In genomic region chr4:107050525-107051135, GRCh38 we compare ENCODE assay signal across 8 cellular contexts. TPM values are rescaled to one million over a fixed set of nuclear protein-coding genes. Genes with fewer than 3 reads are reported as not detected.
DNase-seq lines count a peak whose midpoint lies in the region; ATAC-seq, FAIRE-seq and TF ChIP-seq lines count a peak whose summit lies in the region.

No MANE protein-coding gene starts in this region.

- no peaks in the 10 kb centered on the region for H3K36me3 ChIP-seq in KMS-11 (ENCODE audit: insufficient read depth)
- no peaks in the 10 kb centered on the region for H3K36me3 ChIP-seq in K562 (ENCODE audit: control insufficient read depth, insufficient read depth, low read length)
- H3K36me3 ChIP-seq in neural progenitor cell, result no peaks in the 10 kb centered on the region
- no peaks in the 10 kb centered on the region for H3K36me3 ChIP-seq in mucosa of descending colon (ENCODE audit: low read depth)

- WGBS in K562 (ENCODE audit: insufficient coverage, low coverage, missing lambda C conversion rate), result 0% methylated on average over 3 of the region's 3 CpGs

- no peaks in the 10 kb centered on the region for H3F3A ChIP-seq in neural progenitor cell (ENCODE audit: low read depth)

- peaks cover 10% of the 10 kb centered on the region for H3K9me3 Mint-ChIP-seq in neural progenitor cell

- no peak overlapping the region for H3K9ac ChIP-seq in KMS-11
- no peak overlapping the region for H3K9ac ChIP-seq in K562 (ENCODE audit: insufficient read depth in 1 of 2, low read depth in 2 of 2, low read length in 2 of 2)
- no peak overlapping the region for H3K9ac ChIP-seq in neural progenitor cell

- H3K36me3 Mint-ChIP-seq in neural progenitor cell, result no peaks in the 10 kb centered on the region

- H4K20me1 ChIP-seq in KMS-11 (ENCODE audit: insufficient read depth), result no peaks in the 10 kb centered on the region
- no peaks in the 10 kb centered on the region for H4K20me1 ChIP-seq in K562 (replicated peaks; ENCODE audit: control insufficient read depth, insufficient read depth, low read length)
- no peaks in the 10 kb centered on the region for H4K20me1 ChIP-seq in neural progenitor cell (ENCODE audit: low read depth)

- no TSS peak for BruUV-seq in K562 (replicated peaks; lab: Mats Ljungman, UMichigan)

- H3K4me1 Mint-ChIP-seq in neural progenitor cell, result no peaks in the 10 kb centered on the region

- TF ChIP-seq EP300 in K562 (IDR thresholded peaks at IDR 0.05; ENCODE audit: low read length), result no peak

- H3K27me3 Mint-ChIP-seq in neural progenitor cell (ENCODE audit: insufficient read depth, low read depth), result no peaks in the 10 kb centered on the region

- TF ChIP-seq CTCF in GM12864 (IDR thresholded peaks at IDR 0.05; ENCODE audit: low read depth, low read length, missing control alignments) (peak; percentile 62), KMS-11 (conservative IDR thresholded peaks at IDR 0.05; ENCODE audit: low read depth, low read length) (peak; percentile 71), K562 (IDR thresholded peaks at IDR 0.05 in 2 of 3, conservative IDR thresholded peaks at IDR 0.05 in 1 of 3; ENCODE audit: insufficient read depth in 2 of 3, low read depth in 1 of 3, low read length in 3 of 3) (peak; percentile 13 to 40 (median 29); a peak in 2 of 6 replicates), neural progenitor cell (IDR thresholded peaks at IDR 0.05) (peak; percentile 68), mucosa of descending colon (IDR thresholded peaks at IDR 0.05) (no peak)

- no peak for TF ChIP-seq POLR2A in K562 (conservative IDR thresholded peaks at IDR 0.05)

- H3K27ac ChIP-seq in KMS-11, result no peak overlapping the region
- H3K27ac ChIP-seq in K562 (ENCODE audit: extremely low read depth, low read depth, low read length), result no peak overlapping the region
- no peak overlapping the region for H3K27ac ChIP-seq in neural progenitor cell

- H3K27me3 ChIP-seq in KMS-11 (ENCODE audit: insufficient read depth, low read depth) (no peaks in the 10 kb centered on the region), K562 (ENCODE audit: control insufficient read depth in 2 of 2, insufficient read depth in 2 of 2, low read length in 2 of 2) (no peaks in the 10 kb centered on the region), neural progenitor cell (no peaks in the 10 kb centered on the region)

- H3K4me3 ChIP-seq in GM12864 (ENCODE audit: low read depth, low read length) (no peak overlapping the region), KMS-11 (IDR thresholded peaks at IDR 0.05; ENCODE audit: insufficient read depth, low read depth, low read length) (no peak overlapping the region), K562 (no peak overlapping the region), neural progenitor cell (no peak overlapping the region), mucosa of descending colon (no peak overlapping the region)

- POLR2A ChIA-PET in K562 (lab: Yijun Ruan, JAX), result no interaction called here

- DNase-seq in GM12864 (ENCODE audit: low read depth) (no peak), K562 (ENCODE audit: extremely low read depth in 1 of 4, low spot score in 3 of 4) (peak in 1 of 4 experiments; percentile 2), neural progenitor cell (ENCODE audit: low spot score) (peak; percentile 15), mucosa of descending colon (no peak), islet precursor cell (no peak)

- H3K9me3 ChIP-seq in K562 (replicated peaks; ENCODE audit: control insufficient read depth, insufficient read depth, low read depth, low read length) (no peaks in the 10 kb centered on the region), neural progenitor cell (ENCODE audit: low read depth) (peaks cover 10% of the 10 kb centered on the region), mucosa of descending colon (peaks cover 3% of the 10 kb centered on the region)

- H3K4me1 ChIP-seq in KMS-11 (ENCODE audit: low read depth, poor library complexity, severe bottlenecking), result no peaks in the 10 kb centered on the region
- no peaks in the 10 kb centered on the region for H3K4me1 ChIP-seq in K562 (replicated peaks in 1 of 2; ENCODE audit: control insufficient read depth in 2 of 2, insufficient read depth in 2 of 2, low read length in 2 of 2)
- H3K4me1 ChIP-seq in neural progenitor cell, result peaks cover 4% of the 10 kb centered on the region
- H3K4me1 ChIP-seq in mucosa of descending colon (ENCODE audit: low read depth), result no peaks in the 10 kb centered on the region

- H3K79me2 ChIP-seq in KMS-11 (ENCODE audit: insufficient read depth, low read depth), result no peaks in the 10 kb centered on the region
- no peaks in the 10 kb centered on the region for H3K79me2 ChIP-seq in K562 (ENCODE audit: control insufficient read depth, insufficient read depth, low read length)
- no peaks in the 10 kb centered on the region for H3K79me2 ChIP-seq in neural progenitor cell (ENCODE audit: low read depth)

- H3K4me2 ChIP-seq in KMS-11 (no peak overlapping the region), K562 (ENCODE audit: insufficient read depth, low read length) (no peak overlapping the region), neural progenitor cell (no peak overlapping the region)

- ATAC-seq in K562 (no peak), mucosa of descending colon (no peak), GM21786 (IDR thresholded peaks at IDR 0.05; ENCODE audit: unreplicated experiment) (no peak), HG03460 (IDR thresholded peaks at IDR 0.05; ENCODE audit: unreplicated experiment) (no peak)

- CTCF ChIA-PET in K562 (lab: Yijun Ruan, JAX; ENCODE audit: low intra/inter-chr PET ratio), result no interaction called here

- in situ Hi-C loops in K562 (cut with MboI), result no loop called here

- no peaks in the 10 kb centered on the region for H3K9me1 ChIP-seq in K562 (ENCODE audit: control insufficient read depth, insufficient read depth, low read length)

- H3K27ac Mint-ChIP-seq in neural progenitor cell, result no peak overlapping the region

- intact Hi-C loops in K562 (cut with micrococcal nuclease) (no loop called here), mucosa of descending colon (cut with DNase I, micrococcal nuclease) (loop anchor here in 1 of 2 donors (10.0 kb wide), 1 partner anchor 134 kb away; no protein-coding TSS in a partner anchor)

- FAIRE-seq in K562 (lab: Jason Lieb, UNC), result no peak

- no peak overlapping the region for H2AFZ ChIP-seq in KMS-11 (ENCODE audit: low read depth)
- H2AFZ ChIP-seq in K562 (ENCODE audit: low read depth, low read length), result no peak overlapping the region
- H2AFZ ChIP-seq in neural progenitor cell (replicated peaks), result no peak overlapping the region

- TF ChIP-seq RAD21 in K562 (CRISPR knock-in tag; conservative IDR thresholded peaks at IDR 0.05 in 1 of 2, IDR thresholded peaks at IDR 0.05 in 1 of 2), result 0 out of 4 replicates have a peak, but pooled peaks of 1 of the 2 experiments have one; percentile 11

- H3K4me3 Mint-ChIP-seq in neural progenitor cell, result no peak overlapping the region

TF ChIP-seq in K562, 482 proteins besides CTCF, POLR2A, EP300 and RAD21 (continues in another document):
- no peak for TF ChIP-seq NFYB (IDR thresholded peaks at IDR 0.05; ENCODE audit: extremely low read depth, insufficient read length)
- TF ChIP-seq SIX5 (IDR thresholded peaks at IDR 0.05; ENCODE audit: borderline replicate concordance in 1 of 2, insufficient read depth in 1 of 2, low read depth in 1 of 2, low read length in 2 of 2), result no peak
- no peak for TF ChIP-seq PRDM10 (IDR thresholded peaks at IDR 0.05; ENCODE audit: partially characterized antibody)
- TF ChIP-seq CCAR2 (IDR thresholded peaks at IDR 0.05; ENCODE audit: low read depth, low read length), result no peak

RNA-seq across cellular contexts. Expression of gene DKK2, which starts 14.5 kb away (rescaled TPM):
- not detected in 2 replicates for total RNA-seq in K562 (2011; cell fraction: chromatin; rRNA removed; ENCODE audit: low replicate concordance)
- total RNA-seq in K562 (2011; cell fraction: nucleolus; rRNA removed), result not detected in 2 replicates
- not detected in 2 replicates for total RNA-seq in K562 (2011; cell fraction: nucleoplasm; rRNA removed)
- not detected in 2 replicates for total RNA-seq in K562 (2014; rRNA removed)
- not detected in 2 replicates for total RNA-seq in K562 (2014; rRNA removed; fragmentation: Illumina TruSeq; extraction: Trizol)
- total RNA-seq in K562 (2015; rRNA removed; fragmentation: Illumina TruSeq; extraction: Trizol), result not detected in 2 replicates
- total RNA-seq in K562 (2021), result not detected in 2 replicates
- polyA plus RNA-seq in K562 (2011; rRNA removed), result not detected in 2 replicates
- polyA plus RNA-seq in K562 (2011; cell fraction: cytosol; rRNA removed), result not detected in 2 replicates
- polyA plus RNA-seq in K562 (2011; cell fraction: nucleus; rRNA removed), result not detected in 2 replicates
- polyA plus RNA-seq in K562 (2012), result not detected in 2 replicates
- polyA plus RNA-seq in K562 (2014; fragmentation: Illumina TruSeq; extraction: Trizol), result not detected in 2 replicates
- not detected for polyA plus RNA-seq in K562 (2014; fragmentation: Nextera tagmentation; extraction: Ambion mirVana)
- polyA plus RNA-seq in K562 (2014; rRNA removed), result not detected in 2 replicates
- polyA minus RNA-seq in K562 (2011; rRNA and poly(A)+ RNA removed), result not detected in 2 replicates
- not detected in 2 replicates for polyA minus RNA-seq in K562 (2011; cell fraction: cytosol; rRNA and poly(A)+ RNA removed)
- not detected in 2 replicates for polyA minus RNA-seq in K562 (2011; cell fraction: nucleus; rRNA and poly(A)+ RNA removed)
- 0.03 TPM in 1 of 2 replicates, not detected in the other for total RNA-seq in neural progenitor cell (ENCODE audit: low replicate concordance)
- total RNA-seq in mucosa of descending colon, result 1 to 10 TPM in 1 of 3 donors, under 1 TPM in 1, not detected in 1; 0.36 to 4.3 TPM
